ENCODE assay signal across 8 cellular contexts in genomic region chr2:40554665-40555294, GRCh38.
DNase-seq lines count a peak whose midpoint lies in the region; ATAC-seq, FAIRE-seq and TF ChIP-seq lines count a peak whose summit lies in the region.

No MANE protein-coding gene starts in this region.

- H3K4me3 Mint-ChIP-seq in memory B cell = no peak overlapping the region

- H3K27me3 ChIP-seq in ACC112 (ENCODE audit: insufficient read depth, low read length) = no peaks in the 10 kb centered on the region
- H3K27me3 ChIP-seq in dorsolateral prefrontal cortex = peaks cover 0 to 8% (median 0%) of the 10 kb centered on the region in 45 donors
- no peaks in the 10 kb centered on the region for H3K27me3 ChIP-seq in thoracic aorta (replicated peaks; ENCODE audit: insufficient read depth)

- H3K27me3 Mint-ChIP-seq in memory B cell = peaks cover 2% of the 10 kb centered on the region

- peak overlapping the region; percentile 72 for H2AFZ ChIP-seq in ACC112 (ENCODE audit: low read length, unreplicated experiment)

- FAIRE-seq in GM18507 (lab: Jason Lieb, UNC) = peak; percentile 84

- H3K9me3 ChIP-seq in thoracic aorta = no peaks in the 10 kb centered on the region

- peak; percentile 45 to 82 (median 72) for TF ChIP-seq CTCF in dorsolateral prefrontal cortex (IDR thresholded peaks at IDR 0.05 in 54 of 56, conservative IDR thresholded peaks at IDR 0.05 in 2 of 56; ENCODE audit: low read depth in 1 of 56, partially characterized antibody in 56 of 56)
- TF ChIP-seq CTCF in thoracic aorta (IDR thresholded peaks at IDR 0.05) = peak; percentile 75

- no peaks in the 10 kb centered on the region for H3K4me1 ChIP-seq in ACC112 (ENCODE audit: control insufficient read depth, insufficient read depth, low read length, unreplicated experiment)
- no peaks in the 10 kb centered on the region for H3K4me1 ChIP-seq in thoracic aorta (ENCODE audit: control insufficient read depth in 1 of 2, low read depth in 2 of 2)

- no peaks in the 10 kb centered on the region for H3K4me1 Mint-ChIP-seq in memory B cell

- intact Hi-C loops in dorsolateral prefrontal cortex (cut with DNase I) = loop anchor here in 1 of 2 donors (5.0 kb wide), 1 partner anchor 642 kb away; no protein-coding TSS in a partner anchor

- DNase-seq in GM18507 (ENCODE audit: extremely low spot score, insufficient read length, low read depth) (no peak), NCI-H1436 (lab: John Stamatoyannopoulos, UW) (peak; percentile 76), SKM-1 treated with dmso at 0.1 percent for 144 hours (lab: John Stamatoyannopoulos, UW; ENCODE audit: unreplicated experiment) (peak; percentile 72), dorsolateral prefrontal cortex (peak in 6 of 10 donors; percentile 8 to 69 (median 38)), memory B cell (ENCODE audit: low spot score in 2 of 2) (peak; percentile 17 to 28), thoracic aorta (ENCODE audit: low spot score) (peak; percentile 29)

- ATAC-seq in HG02885 (IDR thresholded peaks at IDR 0.05; ENCODE audit: poor library complexity, unreplicated experiment) (peak; percentile 95), memory B cell (ENCODE audit: low read depth) (peak; percentile 42), thoracic aorta (ENCODE audit: insufficient number of reproducible peaks, low FRiP score, low read depth) (no peak)

- H3K27ac ChIP-seq in ACC112 (ENCODE audit: low read depth, low read length) (no peak overlapping the region), dorsolateral prefrontal cortex (no peak overlapping the region), thoracic aorta (no peak overlapping the region)

- H3K27ac Mint-ChIP-seq in memory B cell = no peak overlapping the region

- no peak overlapping the region for H3K4me3 ChIP-seq in ACC112 (ENCODE audit: low read depth, low read length)
- no peak overlapping the region for H3K4me3 ChIP-seq in dorsolateral prefrontal cortex
- no peak overlapping the region for H3K4me3 ChIP-seq in thoracic aorta

- H3K36me3 Mint-ChIP-seq in memory B cell = no peaks in the 10 kb centered on the region

- H3K36me3 ChIP-seq in ACC112 (ENCODE audit: insufficient read depth, low read length) (no peaks in the 10 kb centered on the region), thoracic aorta (no peaks in the 10 kb centered on the region)

- no peaks in the 10 kb centered on the region for H3K9me3 Mint-ChIP-seq in memory B cell

- H3K79me2 ChIP-seq in ACC112 (ENCODE audit: control insufficient read depth, insufficient read depth, low read length, unreplicated experiment) = no peaks in the 10 kb centered on the region
